In the genomic region with DNA sequence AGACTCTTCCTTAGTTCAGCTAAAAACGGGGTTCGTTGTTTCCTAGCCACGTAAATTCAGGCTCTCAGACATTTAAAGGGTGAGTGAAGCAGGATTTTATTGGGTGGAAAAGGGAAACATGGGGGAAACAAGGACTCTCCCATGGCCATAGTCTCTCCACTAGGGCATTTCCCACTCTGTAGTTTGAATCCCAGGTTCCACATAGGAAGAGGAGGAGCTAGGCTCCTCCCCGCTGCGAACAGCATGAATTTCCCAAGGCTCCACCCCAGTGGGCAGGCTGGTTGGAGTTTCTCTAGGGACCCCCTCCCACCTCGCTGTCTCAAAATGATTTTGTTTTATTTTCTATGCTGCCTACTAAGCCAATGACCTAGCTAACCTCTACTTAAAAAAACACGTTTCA, we compare ENCODE assay signal across 1 cellular context.
TF ChIP-seq lines count a peak whose summit lies in the region.

No MANE protein-coding gene starts in this region.

TF ChIP-seq in GM23338, 12 proteins besides CTCF, POLR2A, EP300 and RAD21 (continued from another document):
- TF ChIP-seq, protein P1, sequence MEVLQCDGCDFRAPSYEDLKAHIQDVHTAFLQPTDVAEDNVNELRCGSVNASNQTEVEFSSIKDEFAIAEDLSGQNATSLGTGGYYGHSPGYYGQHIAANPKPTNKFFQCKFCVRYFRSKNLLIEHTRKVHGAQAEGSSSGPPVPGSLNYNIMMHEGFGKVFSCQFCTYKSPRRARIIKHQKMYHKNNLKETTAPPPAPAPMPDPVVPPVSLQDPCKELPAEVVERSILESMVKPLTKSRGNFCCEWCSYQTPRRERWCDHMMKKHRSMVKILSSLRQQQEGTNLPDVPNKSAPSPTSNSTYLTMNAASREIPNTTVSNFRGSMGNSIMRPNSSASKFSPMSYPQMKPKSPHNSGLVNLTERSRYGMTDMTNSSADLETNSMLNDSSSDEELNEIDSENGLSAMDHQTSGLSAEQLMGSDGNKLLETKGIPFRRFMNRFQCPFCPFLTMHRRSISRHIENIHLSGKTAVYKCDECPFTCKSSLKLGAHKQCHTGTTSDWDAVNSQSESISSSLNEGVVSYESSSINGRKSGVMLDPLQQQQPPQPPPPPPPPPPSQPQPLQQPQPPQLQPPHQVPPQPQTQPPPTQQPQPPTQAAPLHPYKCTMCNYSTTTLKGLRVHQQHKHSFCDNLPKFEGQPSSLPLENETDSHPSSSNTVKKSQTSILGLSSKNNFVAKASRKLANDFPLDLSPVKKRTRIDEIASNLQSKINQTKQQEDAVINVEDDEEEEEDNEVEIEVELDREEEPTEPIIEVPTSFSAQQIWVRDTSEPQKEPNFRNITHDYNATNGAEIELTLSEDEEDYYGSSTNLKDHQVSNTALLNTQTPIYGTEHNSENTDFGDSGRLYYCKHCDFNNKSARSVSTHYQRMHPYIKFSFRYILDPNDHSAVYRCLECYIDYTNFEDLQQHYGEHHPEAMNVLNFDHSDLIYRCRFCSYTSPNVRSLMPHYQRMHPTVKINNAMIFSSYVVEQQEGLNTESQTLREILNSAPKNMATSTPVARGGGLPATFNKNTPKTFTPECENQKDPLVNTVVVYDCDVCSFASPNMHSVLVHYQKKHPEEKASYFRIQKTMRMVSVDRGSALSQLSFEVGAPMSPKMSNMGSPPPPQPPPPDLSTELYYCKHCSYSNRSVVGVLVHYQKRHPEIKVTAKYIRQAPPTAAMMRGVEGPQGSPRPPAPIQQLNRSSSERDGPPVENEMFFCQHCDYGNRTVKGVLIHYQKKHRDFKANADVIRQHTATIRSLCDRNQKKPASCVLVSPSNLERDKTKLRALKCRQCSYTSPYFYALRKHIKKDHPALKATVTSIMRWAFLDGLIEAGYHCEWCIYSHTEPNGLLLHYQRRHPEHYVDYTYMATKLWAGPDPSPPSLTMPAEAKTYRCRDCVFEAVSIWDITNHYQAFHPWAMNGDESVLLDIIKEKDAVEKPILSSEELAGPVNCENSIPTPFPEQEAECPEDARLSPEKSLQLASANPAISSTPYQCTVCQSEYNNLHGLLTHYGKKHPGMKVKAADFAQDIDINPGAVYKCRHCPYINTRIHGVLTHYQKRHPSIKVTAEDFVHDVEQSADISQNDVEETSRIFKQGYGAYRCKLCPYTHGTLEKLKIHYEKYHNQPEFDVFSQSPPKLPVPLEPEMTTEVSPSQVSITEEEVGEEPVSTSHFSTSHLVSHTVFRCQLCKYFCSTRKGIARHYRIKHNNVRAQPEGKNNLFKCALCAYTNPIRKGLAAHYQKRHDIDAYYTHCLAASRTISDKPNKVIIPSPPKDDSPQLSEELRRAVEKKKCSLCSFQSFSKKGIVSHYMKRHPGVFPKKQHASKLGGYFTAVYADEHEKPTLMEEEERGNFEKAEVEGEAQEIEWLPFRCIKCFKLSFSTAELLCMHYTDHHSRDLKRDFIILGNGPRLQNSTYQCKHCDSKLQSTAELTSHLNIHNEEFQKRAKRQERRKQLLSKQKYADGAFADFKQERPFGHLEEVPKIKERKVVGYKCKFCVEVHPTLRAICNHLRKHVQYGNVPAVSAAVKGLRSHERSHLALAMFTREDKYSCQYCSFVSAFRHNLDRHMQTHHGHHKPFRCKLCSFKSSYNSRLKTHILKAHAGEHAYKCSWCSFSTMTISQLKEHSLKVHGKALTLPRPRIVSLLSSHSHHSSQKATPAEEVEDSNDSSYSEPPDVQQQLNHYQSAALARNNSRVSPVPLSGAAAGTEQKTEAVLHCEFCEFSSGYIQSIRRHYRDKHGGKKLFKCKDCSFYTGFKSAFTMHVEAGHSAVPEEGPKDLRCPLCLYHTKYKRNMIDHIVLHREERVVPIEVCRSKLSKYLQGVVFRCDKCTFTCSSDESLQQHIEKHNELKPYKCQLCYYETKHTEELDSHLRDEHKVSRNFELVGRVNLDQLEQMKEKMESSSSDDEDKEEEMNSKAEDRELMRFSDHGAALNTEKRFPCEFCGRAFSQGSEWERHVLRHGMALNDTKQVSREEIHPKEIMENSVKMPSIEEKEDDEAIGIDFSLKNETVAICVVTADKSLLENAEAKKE (CRISPR knock-in tag; IDR thresholded peaks at IDR 0.05), result no peak
- TF ChIP-seq JUNB (IDR thresholded peaks at IDR 0.05; ENCODE audit: unreplicated experiment) (no peak), ZNF331 (CRISPR knock-in tag; IDR thresholded peaks at IDR 0.05; ENCODE audit: low read depth) (no peak), ZNF114 (CRISPR knock-in tag; IDR thresholded peaks at IDR 0.05) (no peak)
TF ChIP-seq in GM23338: peak in this region for 0.
